In the genomic region with DNA sequence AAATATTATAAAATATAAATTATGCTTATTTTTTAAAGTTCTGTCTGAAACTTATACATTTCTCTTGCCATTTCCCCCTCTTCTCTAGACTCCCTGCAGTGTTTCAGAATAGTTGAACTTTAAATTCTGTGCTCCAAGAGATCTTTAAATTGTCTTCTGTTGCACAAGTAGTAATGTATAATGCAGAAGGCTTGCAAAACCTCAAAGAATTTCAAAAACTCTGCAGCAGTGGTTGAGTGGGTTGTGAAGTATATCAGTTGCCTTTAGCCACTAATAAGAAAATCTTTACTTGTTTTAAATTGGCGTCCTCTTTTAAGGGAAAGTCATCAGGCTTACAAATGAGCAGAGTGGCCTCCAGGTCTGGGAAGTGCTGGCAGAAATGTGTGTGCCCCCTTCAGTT, we compare ENCODE assay signal across 17 cellular contexts.
DNase-seq lines count a peak whose midpoint lies in the region; ATAC-seq and TF ChIP-seq lines count a peak whose summit lies in the region.
"Had no signal": no experiment of that assay in that cellular context is flagged by ENCODE, and none has a peak within 500 bp of the region (broad histone marks: within the 10 kb centered on the region; RNA-seq: fewer than 3 reads in every experiment).

No MANE protein-coding gene starts in this region.

- H3K9me3 Mint-ChIP-seq in effector memory CD8-positive, alpha-beta T cell: peaks cover 2 to 15% of the 10 kb centered on the region in 2 donors
- peaks cover 5% of the 10 kb centered on the region for H3K9me3 Mint-ChIP-seq in activated CD4-positive, alpha-beta memory T cell treated with anti-CD3 and anti-CD28 coated beads, Interleukin-2, amount 10 ng/mL, durations not matched to agents 7 days and 5 days

- DNase-seq in A673 (ENCODE audit: low spot score) (peak; percentile 12), NCI-H226 (peak; percentile 11), cardiac fibroblast (ENCODE audit: low read depth in 2 of 2) (peak; percentile 2 to 5), iris pigment epithelial cell (ENCODE audit: low read depth) (peak; percentile 28), uterus (no peak), coronary artery (ENCODE audit: low spot score) (no peak)
- DNase-seq in effector memory CD8-positive, alpha-beta T cell: no peak
- DNase-seq in activated CD4-positive, alpha-beta memory T cell treated with anti-CD3 and anti-CD28 coated beads, Interleukin-2, amount 10 ng/mL, durations not matched to agents 7 days and 5 days: no peak
- DNase-seq: 8988T; CD4-positive, alpha-beta T cell; KBM-7; NCI-H1417 treated with DMSO at 0.1 percent for 48 hours; NCI-H1930; NCI-H526; PC-3; RPMI8226; SHP77 treated with DMSO at 0.1 percent for 48 hours had no signal

- no peaks in the 10 kb centered on the region for H3K36me3 Mint-ChIP-seq in effector memory CD8-positive, alpha-beta T cell (ENCODE audit: insufficient read depth)
- H3K36me3 Mint-ChIP-seq in activated CD4-positive, alpha-beta memory T cell treated with anti-CD3 and anti-CD28 coated beads, Interleukin-2, amount 10 ng/mL, durations not matched to agents 7 days and 5 days (ENCODE audit: low read depth): no peaks in the 10 kb centered on the region

- CTCF ChIA-PET in A673 (lab: Charles Lee): no interaction called here
- CTCF ChIA-PET in activated CD4-positive, alpha-beta memory T cell treated with anti-CD3 and anti-CD28 coated beads, Interleukin-2, amount 10 ng/mL, durations not matched to agents 7 days and 5 days (lab: Charles Lee): no interaction called here

- H3K27ac ChIP-seq in A673 (ENCODE audit: low read depth, low read length, poor library complexity, severe bottlenecking): no peak overlapping the region
- no peak overlapping the region for H3K27ac ChIP-seq in uterus
- no peak overlapping the region for H3K27ac ChIP-seq in coronary artery

- no peaks in the 10 kb centered on the region for H3K27me3 Mint-ChIP-seq in effector memory CD8-positive, alpha-beta T cell
- no peaks in the 10 kb centered on the region for H3K27me3 Mint-ChIP-seq in activated CD4-positive, alpha-beta memory T cell treated with anti-CD3 and anti-CD28 coated beads, Interleukin-2, amount 10 ng/mL, durations not matched to agents 7 days and 5 days
- H3K27me3 Mint-ChIP-seq: CD4-positive, alpha-beta T cell had no signal

- intact Hi-C loops in A673 (cut with micrococcal nuclease; ENCODE audit: unreplicated experiment): no loop called here
- intact Hi-C loops in uterus (cut with DNase I; ENCODE audit: low total_unique reads): no loop called here

- H3K4me1 Mint-ChIP-seq in effector memory CD8-positive, alpha-beta T cell (ENCODE audit: low read depth in 2 of 2): no peaks in the 10 kb centered on the region
- H3K4me1 Mint-ChIP-seq in activated CD4-positive, alpha-beta memory T cell treated with anti-CD3 and anti-CD28 coated beads, Interleukin-2, amount 10 ng/mL, durations not matched to agents 7 days and 5 days: no peaks in the 10 kb centered on the region

- H3K27me3 ChIP-seq in A673 (replicated peaks; ENCODE audit: insufficient read depth, low read depth, low read length, poor library complexity) (no peaks in the 10 kb centered on the region), uterus (no peaks in the 10 kb centered on the region)

- no peak overlapping the region for H3K4me3 ChIP-seq in A673 (ENCODE audit: low read depth, low read length, poor library complexity, severe bottlenecking)
- no peak overlapping the region for H3K4me3 ChIP-seq in cardiac fibroblast (replicated peaks in 1 of 2; ENCODE audit: low read depth in 2 of 2, low read length in 2 of 2)
- no peak overlapping the region for H3K4me3 ChIP-seq in uterus
- no peak overlapping the region for H3K4me3 ChIP-seq in coronary artery

- H3K36me3 ChIP-seq in A673 (ENCODE audit: insufficient read depth, low read length, poor library complexity, severe bottlenecking) (no peaks in the 10 kb centered on the region), uterus (no peaks in the 10 kb centered on the region)

- no TSS peak for BruUV-seq in A673 (replicated peaks; lab: Mats Ljungman, UMichigan)

- TF ChIP-seq CTCF in A673 (conservative IDR thresholded peaks at IDR 0.05; ENCODE audit: low read depth, low read length) (no peak), cardiac fibroblast (IDR thresholded peaks at IDR 0.05; ENCODE audit: low read depth, low read length) (no peak), uterus (IDR thresholded peaks at IDR 0.05) (no peak), coronary artery (IDR thresholded peaks at IDR 0.05) (no peak)

- POLR2A ChIA-PET in A673 (lab: Charles Lee; ENCODE audit: low non-redundant PET): no interaction called here
- POLR2A ChIA-PET in activated CD4-positive, alpha-beta memory T cell treated with anti-CD3 and anti-CD28 coated beads, Interleukin-2, amount 10 ng/mL, durations not matched to agents 7 days and 5 days (lab: Charles Lee): no interaction called here

- no peak for ATAC-seq in effector memory CD8-positive, alpha-beta T cell (replicated peaks)
- ATAC-seq: PC-3 had no signal

- no peaks in the 10 kb centered on the region for H3K4me1 ChIP-seq in A673 (ENCODE audit: insufficient read depth, low read length, poor library complexity, severe bottlenecking)
- H3K4me1 ChIP-seq in uterus: no peaks in the 10 kb centered on the region

- no peak overlapping the region for H3K27ac Mint-ChIP-seq in effector memory CD8-positive, alpha-beta T cell
- H3K27ac Mint-ChIP-seq in activated CD4-positive, alpha-beta memory T cell treated with anti-CD3 and anti-CD28 coated beads, Interleukin-2, amount 10 ng/mL, durations not matched to agents 7 days and 5 days: no peak overlapping the region
- H3K27ac Mint-ChIP-seq: CD4-positive, alpha-beta T cell had no signal

- H3K9me3 ChIP-seq in A673 (ENCODE audit: low read depth, low read length, poor library complexity, severe bottlenecking) (no peaks in the 10 kb centered on the region), uterus (no peaks in the 10 kb centered on the region)

- no peak overlapping the region for H3K4me3 Mint-ChIP-seq in effector memory CD8-positive, alpha-beta T cell
- no peak overlapping the region for H3K4me3 Mint-ChIP-seq in activated CD4-positive, alpha-beta memory T cell treated with anti-CD3 and anti-CD28 coated beads, Interleukin-2, amount 10 ng/mL, durations not matched to agents 7 days and 5 days
- H3K4me3 Mint-ChIP-seq: CD4-positive, alpha-beta T cell had no signal

- TF ChIP-seq POLR2A in uterus (IDR thresholded peaks at IDR 0.05): no peak

Comparison
In these comparisons a context has a peak if more than half of its experiments do, and no peak if none do; other contexts are left out.
1. DNase-seq: peak in A673 (single experiment), NCI-H226 (single experiment), cardiac fibroblast (2 of 2) and iris pigment epithelial cell (single experiment); none in uterus (0 of 2), effector memory CD8-positive, alpha-beta T cell (0 of 3), coronary artery (single experiment) and activated CD4-positive, alpha-beta memory T cell treated with anti-CD3 and anti-CD28 coated beads, Interleukin-2, amount 10 ng/mL, durations not matched to agents 7 days and 5 days (single experiment).